Comparison of ENCODE assay signal across 13 cellular contexts in the genomic region with DNA sequence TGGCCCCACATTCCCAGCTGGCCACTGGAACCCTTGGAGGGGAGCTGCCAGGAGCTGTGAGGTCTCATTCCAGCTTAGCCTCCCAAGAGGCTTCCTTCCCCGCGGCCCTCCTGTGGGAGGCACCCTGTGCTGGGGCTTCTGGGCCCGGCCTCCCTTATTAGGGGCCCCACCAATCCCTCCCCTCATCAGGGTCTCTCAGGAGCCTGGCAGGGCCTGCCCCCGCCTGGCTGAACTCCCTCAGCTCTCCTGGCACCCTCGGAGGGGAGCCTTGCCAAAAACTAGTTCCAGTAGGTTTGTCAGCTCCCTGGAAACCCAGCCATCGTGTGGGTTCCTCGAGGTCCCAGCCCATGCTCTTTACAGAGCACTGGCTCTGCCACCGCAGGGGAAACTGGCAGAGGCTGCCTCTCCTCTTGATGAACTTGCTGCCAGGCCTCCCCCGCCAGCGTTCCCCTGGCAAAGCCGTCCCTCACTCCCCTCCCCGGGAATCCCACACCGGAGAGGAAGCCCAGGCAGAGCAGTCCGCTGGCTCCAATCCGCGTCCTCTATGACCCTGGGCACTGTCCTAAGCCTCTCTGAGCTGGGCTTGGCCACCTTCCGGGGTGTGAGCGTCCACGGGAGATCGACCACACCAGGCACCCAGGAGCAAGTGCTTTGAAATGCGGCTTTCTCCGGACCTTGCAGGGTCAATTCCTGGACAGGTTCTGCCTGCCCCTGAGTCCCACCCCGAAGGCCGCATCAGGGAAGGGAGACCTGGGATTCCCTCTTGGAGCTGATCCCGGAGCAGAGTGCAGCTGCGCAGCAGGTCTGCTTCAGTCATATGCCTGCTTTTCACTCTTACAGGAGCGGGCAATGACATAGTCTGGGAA.
DNase-seq lines count a peak whose midpoint lies in the region; ATAC-seq and TF ChIP-seq lines count a peak whose summit lies in the region.
"Had no signal": no experiment of that assay in that cellular context is flagged by ENCODE, and none has a peak within 500 bp of the region (broad histone marks: within the 10 kb centered on the region; RNA-seq: fewer than 3 reads in every experiment).

No MANE protein-coding gene starts in this region.

- CTCF ChIA-PET in activated B cell treated with CpG ODN at 0.5 μM for 24 hours (lab: Charles Lee): no interaction called here

- H3K79me2 ChIP-seq in parathyroid adenoma: no peaks in the 10 kb centered on the region

- H3K9me3 Mint-ChIP-seq in activated B cell treated with CpG ODN at 0.5 μM for 24 hours: no peaks in the 10 kb centered on the region
- H3K9me3 Mint-ChIP-seq: CD4-positive, alpha-beta memory T cell had no signal

- no peaks in the 10 kb centered on the region for H3K27me3 ChIP-seq in parathyroid adenoma (ENCODE audit: control insufficient read depth, insufficient read depth, low read length)
- H3K27me3 ChIP-seq: adrenal gland had no signal

- no peaks in the 10 kb centered on the region for H3K36me3 Mint-ChIP-seq in activated B cell treated with CpG ODN at 0.5 μM for 24 hours (ENCODE audit: low read depth)
- H3K36me3 Mint-ChIP-seq: CD4-positive, alpha-beta memory T cell had no signal

- peaks cover 3% of the 10 kb centered on the region for H3K27me3 Mint-ChIP-seq in activated B cell treated with CpG ODN at 0.5 μM for 24 hours
- H3K27me3 Mint-ChIP-seq: CD4-positive, alpha-beta memory T cell had no signal

- no peak overlapping the region for H3K4me3 Mint-ChIP-seq in activated B cell treated with CpG ODN at 0.5 μM for 24 hours

- no peak overlapping the region for H3K4me3 ChIP-seq in parathyroid adenoma (ENCODE audit: low read depth, low read length)
- H3K4me3 ChIP-seq: adrenal gland had no signal

- peak overlapping the region; percentile 78 for H2AFZ ChIP-seq in parathyroid adenoma

- peak overlapping the region; percentile 31 for H3K4me2 ChIP-seq in parathyroid adenoma (ENCODE audit: low read length)

- in situ Hi-C loops in G401 (cut with HindIII; ENCODE audit: low sequenced_read_pairs): no loop called here

- no peaks in the 10 kb centered on the region for H3K9me3 ChIP-seq in parathyroid adenoma (ENCODE audit: control insufficient read depth, low read length)
- H3K9me3 ChIP-seq: adrenal gland, esophagus squamous epithelium had no signal

- peaks cover 76% of the 10 kb centered on the region for H3K4me1 ChIP-seq in parathyroid adenoma

- peak overlapping the region; percentile 83 for H3K27ac ChIP-seq in parathyroid adenoma
- H3K27ac ChIP-seq: adrenal gland, esophagus squamous epithelium had no signal

- peak; percentile 54 for DNase-seq in G401 (ENCODE audit: low spot score)
- DNase-seq in activated B cell treated with CpG ODN at 0.5 μM for 24 hours: peak; percentile 9
- peak; percentile 49 for DNase-seq in left cardiac atrium
- no peak for DNase-seq in stimulated activated CD4-positive, alpha-beta T cell treated with anti-CD3 and anti-CD28 coated beads, Interleukin-2, amount 100 ng/mL, for 24 hours
- no peak for DNase-seq in DMS153 (lab: John Stamatoyannopoulos, UW)
- DNase-seq: CD4-positive, alpha-beta memory T cell; esophagus squamous epithelium; GOT3; NCI-H510A treated with DMSO at 0.1 percent for 48 hours had no signal

- H3K9ac ChIP-seq in parathyroid adenoma: peak overlapping the region; percentile 1

- no peak overlapping the region for H3K27ac Mint-ChIP-seq in activated B cell treated with CpG ODN at 0.5 μM for 24 hours
- H3K27ac Mint-ChIP-seq: CD4-positive, alpha-beta memory T cell had no signal

- ATAC-seq in activated B cell treated with CpG ODN at 0.5 μM for 24 hours (ENCODE audit: low read depth) (no peak), left cardiac atrium (peak; percentile 80 to 84), HG03196 (IDR thresholded peaks at IDR 0.05; ENCODE audit: unreplicated experiment) (no peak), HG03571 (IDR thresholded peaks at IDR 0.05; ENCODE audit: unreplicated experiment) (no peak)

- intact Hi-C loops in activated B cell treated with CpG ODN at 0.5 μM for 24 hours (cut with micrococcal nuclease) (no loop called here), left cardiac atrium (cut with DNase I) (no loop called here)

- POLR2A ChIA-PET in activated B cell treated with CpG ODN at 0.5 μM for 24 hours (lab: Charles Lee): no interaction called here

- no peaks in the 10 kb centered on the region for H3K36me3 ChIP-seq in parathyroid adenoma (ENCODE audit: control insufficient read depth, insufficient read depth, low read length)
- H3K36me3 ChIP-seq: adrenal gland, esophagus squamous epithelium had no signal

- H3K4me1 Mint-ChIP-seq in activated B cell treated with CpG ODN at 0.5 μM for 24 hours: no peaks in the 10 kb centered on the region
- H3K4me1 Mint-ChIP-seq: CD4-positive, alpha-beta memory T cell had no signal

- TF ChIP-seq CTCF in activated B cell treated with CpG ODN at 0.5 μM for 24 hours (IDR thresholded peaks at IDR 0.05): no peak
- no peak for TF ChIP-seq CTCF in parathyroid adenoma (IDR thresholded peaks at IDR 0.05)

Comparison
In these comparisons a context has a peak if more than half of its experiments do, and no peak if none do; other contexts are left out.
1. DNase-seq: peak in G401 (single experiment), activated B cell treated with CpG ODN at 0.5 μM for 24 hours (single experiment) and left cardiac atrium (single experiment); none in stimulated activated CD4-positive, alpha-beta T cell treated with anti-CD3 and anti-CD28 coated beads, Interleukin-2, amount 100 ng/mL, for 24 hours (0 of 2) and DMS153 (single experiment).
2. ATAC-seq: peak in left cardiac atrium (2 of 2); none in activated B cell treated with CpG ODN at 0.5 μM for 24 hours (single experiment), HG03196 (single experiment) and HG03571 (single experiment).